ENCODE assay signal across 12 cellular contexts in genomic region chr2:230899287-230899686, GRCh38. TPM values are rescaled to one million over a fixed set of nuclear protein-coding genes. Genes with fewer than 3 reads are reported as not detected.
DNase-seq lines count a peak whose midpoint lies in the region; ATAC-seq and TF ChIP-seq lines count a peak whose summit lies in the region.
"Had no signal": no experiment of that assay in that cellular context is flagged by ENCODE, and none has a peak within 500 bp of the region (broad histone marks: within the 10 kb centered on the region; RNA-seq: fewer than 3 reads in every experiment).

No MANE protein-coding gene starts in this region.

- no peaks in the 10 kb centered on the region for H3K9me2 ChIP-seq in GM23338 (ENCODE audit: insufficient read depth)

- whole genome bisulfite sequencing in endodermal cell (ENCODE audit: insufficient coverage in 1 of 2, insufficient read length in 1 of 2), 2 experiments, result 36 to 40% methylated on average over 1 to 5 of the region's 5 CpGs

- no peak overlapping the region for H3K4me3 ChIP-seq in GM23338
- H3K4me3 ChIP-seq in endodermal cell (ENCODE audit: low read length), result no peak overlapping the region
- H3K4me3 ChIP-seq in foreskin fibroblast (ENCODE audit: low read depth in 1 of 2, low read length in 2 of 2), result no peak overlapping the region

- DNase-seq in GM23338 (ENCODE audit: low spot score) (peak; percentile 60), NCI-H69 (lab: John Stamatoyannopoulos, UW) (peak; percentile 15), endodermal cell (peak; percentile 63), occipital lobe (lab: John Stamatoyannopoulos, UW) (peak; percentile 34), foreskin fibroblast (no peak)
- DNase-seq in stimulated activated CD4-positive, alpha-beta T cell treated with anti-CD3 and anti-CD28 coated beads, Interleukin-2, amount 100 ng/mL, for 48 hours, result no peak
- DNase-seq: NCI-H2081 treated with DMSO at 0.1 percent for 48 hours had no signal

- no peak overlapping the region for H3K27ac Mint-ChIP-seq in GM23338
- no peak overlapping the region for H3K27ac Mint-ChIP-seq in endodermal cell
- H3K27ac Mint-ChIP-seq: CD4-positive, alpha-beta T cell; dendritic cell treated with granulocyte-macrophage colony-stimulating factor and Interleukin-4, amounts not matched to agents 40 ng/mL and 50 ng/mL, for 4 days had no signal

- H3K27me3 ChIP-seq in GM23338 (ENCODE audit: insufficient read depth), result no peaks in the 10 kb centered on the region
- no peaks in the 10 kb centered on the region for H3K27me3 ChIP-seq in endodermal cell (ENCODE audit: control insufficient read depth, insufficient read depth, low read length, poor library complexity, severe bottlenecking)

- H3K4me1 Mint-ChIP-seq in GM23338 (peaks cover 38% of the 10 kb centered on the region), endodermal cell (peaks cover 6% of the 10 kb centered on the region)

- no peaks in the 10 kb centered on the region for H4K20me1 ChIP-seq in GM23338 (replicated peaks; ENCODE audit: insufficient read depth)

- H3K9me3 Mint-ChIP-seq in GM23338, result no peaks in the 10 kb centered on the region
- no peaks in the 10 kb centered on the region for H3K9me3 Mint-ChIP-seq in endodermal cell
- H3K9me3 Mint-ChIP-seq: CD4-positive, alpha-beta T cell; dendritic cell treated with granulocyte-macrophage colony-stimulating factor and Interleukin-4, amounts not matched to agents 40 ng/mL and 50 ng/mL, for 4 days had no signal

- H3K9me3 ChIP-seq in endodermal cell (ENCODE audit: control insufficient read depth, low read length), result no peaks in the 10 kb centered on the region

- H3K36me3 ChIP-seq in GM23338 (ENCODE audit: insufficient read depth), result no peaks in the 10 kb centered on the region
- no peaks in the 10 kb centered on the region for H3K36me3 ChIP-seq in endodermal cell (ENCODE audit: control insufficient read depth, insufficient read depth, low read length)

- H3K9ac ChIP-seq in endodermal cell (ENCODE audit: extremely low read depth, low read length, poor library complexity, severe bottlenecking), result no peak overlapping the region

- H3K4me2 ChIP-seq in GM23338, result peak overlapping the region; percentile 35

- H3K4me3 Mint-ChIP-seq in GM23338, result no peak overlapping the region
- H3K4me3 Mint-ChIP-seq in endodermal cell, result no peak overlapping the region
- H3K4me3 Mint-ChIP-seq: CD4-positive, alpha-beta T cell; dendritic cell treated with granulocyte-macrophage colony-stimulating factor and Interleukin-4, amounts not matched to agents 40 ng/mL and 50 ng/mL, for 4 days had no signal

- no peak for TF ChIP-seq CTCF in GM23338 (conservative IDR thresholded peaks at IDR 0.05; ENCODE audit: low read depth in 2 of 2)
- TF ChIP-seq CTCF in endodermal cell (conservative IDR thresholded peaks at IDR 0.05), result no peak
- no peak for TF ChIP-seq CTCF in foreskin fibroblast (IDR thresholded peaks at IDR 0.05; ENCODE audit: low read depth, low read length)

- H3K27ac ChIP-seq in GM23338 (ENCODE audit: low read depth) (no peak overlapping the region), endodermal cell (ENCODE audit: low read depth, low read length) (peak overlapping the region; percentile 89)
- H3K27ac ChIP-seq: HL-60 had no signal

- H3F3A ChIP-seq in GM23338 (replicated peaks; ENCODE audit: low read depth), result no peaks in the 10 kb centered on the region

- ATAC-seq in GM23338, result peak; percentile 37
- no peak for ATAC-seq in GM21717 (IDR thresholded peaks at IDR 0.05; ENCODE audit: unreplicated experiment)

- peak overlapping the region; percentile 85 for H2AFZ ChIP-seq in GM23338

- H3K36me3 Mint-ChIP-seq in GM23338 (ENCODE audit: low read depth), result no peaks in the 10 kb centered on the region
- no peaks in the 10 kb centered on the region for H3K36me3 Mint-ChIP-seq in endodermal cell (ENCODE audit: low read depth)

- H3K4me1 ChIP-seq in GM23338 (ENCODE audit: insufficient read depth) (peaks cover 28% of the 10 kb centered on the region), endodermal cell (ENCODE audit: control insufficient read depth, insufficient read depth, low read length) (peaks cover 4% of the 10 kb centered on the region)

- peaks cover 6% of the 10 kb centered on the region for H3K27me3 Mint-ChIP-seq in GM23338 (ENCODE audit: insufficient read depth, low read depth, poor library complexity)
- peaks cover 6% of the 10 kb centered on the region for H3K27me3 Mint-ChIP-seq in endodermal cell (ENCODE audit: insufficient read depth)

- no peaks in the 10 kb centered on the region for H3K79me2 ChIP-seq in GM23338 (replicated peaks; ENCODE audit: insufficient read depth)

TF ChIP-seq in GM23338, 12 proteins besides CTCF, POLR2A, EP300 and RAD21 (continues in another document):
- TF ChIP-seq NANOG (IDR thresholded peaks at IDR 0.05; ENCODE audit: borderline replicate concordance), result no peak
- TF ChIP-seq ETS1 (IDR thresholded peaks at IDR 0.05), result no peak
- TF ChIP-seq REST (IDR thresholded peaks at IDR 0.05; ENCODE audit: unreplicated experiment), result no peak

RNA-seq across cellular contexts. Expression of gene GPR55, which starts 25.8 kb away (rescaled TPM):
- not detected in 2 replicates for total RNA-seq in GM23338 (2014; rRNA removed; shearing (Covaris generic))
- not detected in 2 replicates for polyA plus RNA-seq in GM23338 (2016; fragmentation: Nextera tagmentation; extraction: Ambion mirVana)
- total RNA-seq in endodermal cell (1 to 10 TPM; 2.6 to 7.5 TPM), occipital lobe (not detected)
- polyA plus RNA-seq in endodermal cell (2013, experiment 1 of 2), result 0.64 TPM
- 0.21 TPM for polyA plus RNA-seq in endodermal cell (2013, experiment 2 of 2)
- total RNA-seq: LHCN-M2 had no signal

RNA-seq across cellular contexts. Expression of gene ITM2C, which starts 34.5 kb away (rescaled TPM):
- 314 and 367 TPM in 2 replicates for total RNA-seq in GM23338 (2014; rRNA removed; shearing (Covaris generic))
- polyA plus RNA-seq in GM23338 (2016; fragmentation: Nextera tagmentation; extraction: Ambion mirVana), result 240 and 241 TPM in 2 replicates
- 100 to 1,000 TPM; 208 to 269 TPM for total RNA-seq in endodermal cell
- polyA plus RNA-seq in endodermal cell (2013, experiment 1 of 2), result 239 TPM
- polyA plus RNA-seq in endodermal cell (2013, experiment 2 of 2), result 230 TPM
- total RNA-seq in occipital lobe, result 112 TPM

Comparison
In these comparisons a context has a peak if more than half of its experiments do, and no peak if none do; other contexts are left out.
1. DNase-seq: peak in GM23338 (single experiment), NCI-H69 (single experiment), endodermal cell (single experiment) and occipital lobe (single experiment); none in foreskin fibroblast (0 of 2) and stimulated activated CD4-positive, alpha-beta T cell treated with anti-CD3 and anti-CD28 coated beads, Interleukin-2, amount 100 ng/mL, for 48 hours (0 of 2).